ENCODE assay signal across 8 cellular contexts in genomic region chr15:72116680-72117447, GRCh38. TPM values are rescaled to one million over a fixed set of nuclear protein-coding genes. Genes with fewer than 3 reads are reported as not detected.
DNase-seq lines count a peak whose midpoint lies in the region; ATAC-seq and TF ChIP-seq lines count a peak whose summit lies in the region.

No MANE protein-coding gene starts in this region.

- H3K27ac ChIP-seq in OCI-LY7 (ENCODE audit: low read depth, low read length, poor library complexity, severe bottlenecking) (peak overlapping the region; percentile 71), mammary epithelial cell (ENCODE audit: insufficient read depth, low read depth, low read length) (peak overlapping the region; percentile 77), smooth muscle cell (ENCODE audit: low read depth) (peak overlapping the region; percentile 98)

- no TSS peak for BruUV-seq in OCI-LY7 (replicated peaks; lab: Mats Ljungman, UMichigan)
- BruUV-seq in mammary epithelial cell (replicated peaks; lab: Mats Ljungman, UMichigan), result no TSS peak

- under 1% methylated on average over 13 of the region's 23 CpGs for WGBS in mammary epithelial cell (ENCODE audit: low coverage, missing lambda C conversion rate)
- WGBS in smooth muscle cell (ENCODE audit: low lambda C conversion rate), result 5% methylated on average over 23 of the region's 23 CpGs

- ATAC-seq in GM21619 (IDR thresholded peaks at IDR 0.05; ENCODE audit: unreplicated experiment) (peak; percentile 9), HG02623 (IDR thresholded peaks at IDR 0.05; ENCODE audit: unreplicated experiment) (no peak)

- POLR2A ChIA-PET in OCI-LY7 (lab: Charles Lee), result interaction anchor here (0.6 to 2.2 kb wide), 4 partner anchors 9 to 74 kb away, joined by 3 to 9 read pairs (median 7); no protein-coding TSS in a partner anchor

- dilution Hi-C loops in mammary epithelial cell (cut with HindIII; ENCODE audit: low sequenced_read_pairs), result no loop called here

- H3K36me3 ChIP-seq in OCI-LY7 (ENCODE audit: insufficient read depth, low read length) (no peaks in the 10 kb centered on the region), mammary epithelial cell (ENCODE audit: insufficient read depth, low read length) (no peaks in the 10 kb centered on the region), smooth muscle cell (ENCODE audit: low read depth) (no peaks in the 10 kb centered on the region)

- H4K20me1 ChIP-seq in OCI-LY7 (ENCODE audit: insufficient read depth, low read length), result peaks cover 16% of the 10 kb centered on the region; the same call in 1 of the 2 replicates
- H4K20me1 ChIP-seq in mammary epithelial cell (ENCODE audit: insufficient read depth, low read length), result no peaks in the 10 kb centered on the region
- H4K20me1 ChIP-seq in smooth muscle cell (ENCODE audit: low read depth), result peaks cover 45% of the 10 kb centered on the region

- peaks cover 6% of the 10 kb centered on the region for H3F3A ChIP-seq in smooth muscle cell (ENCODE audit: low read depth)

- peak overlapping the region; percentile 94 for H3K4me2 ChIP-seq in OCI-LY7 (ENCODE audit: low read length)
- H3K4me2 ChIP-seq in mammary epithelial cell (ENCODE audit: insufficient read depth, low read depth, low read length), result peak overlapping the region; percentile 83
- H3K4me2 ChIP-seq in smooth muscle cell, result peak overlapping the region; percentile 88

- CTCF ChIA-PET in OCI-LY7 (lab: Charles Lee; ENCODE audit: unreplicated experiment), result interaction anchor here (0.6 to 0.9 kb wide), 2 partner anchors 13 to 135 kb away, joined by 3 to 4 read pairs; no protein-coding TSS in a partner anchor
- CTCF ChIA-PET in mammary epithelial cell (lab: Charles Lee; ENCODE audit: low non-redundant PET), result no interaction called here

- in situ Hi-C loops in mammary epithelial cell (cut with MboI; ENCODE audit: low sequenced_read_pairs in 2 of 2), result no loop called here

- peak overlapping the region; percentile 58; the same call in 1 of the 2 replicates for H2AFZ ChIP-seq in OCI-LY7 (ENCODE audit: low read length)
- H2AFZ ChIP-seq in mammary epithelial cell (ENCODE audit: low read depth, low read length), result peak overlapping the region; percentile 94
- peak overlapping the region; percentile 88 for H2AFZ ChIP-seq in smooth muscle cell (ENCODE audit: low read depth)

- peaks cover 20% of the 10 kb centered on the region for H3K4me1 ChIP-seq in OCI-LY7 (ENCODE audit: insufficient read depth, low read length, poor library complexity, severe bottlenecking)
- peaks cover 3% of the 10 kb centered on the region for H3K4me1 ChIP-seq in mammary epithelial cell (ENCODE audit: insufficient read depth, low read length)
- peaks cover 13% of the 10 kb centered on the region for H3K4me1 ChIP-seq in smooth muscle cell (ENCODE audit: low read depth)

- peak; percentile 21 for DNase-seq in COLO668 (lab: John Stamatoyannopoulos, UW; ENCODE audit: unreplicated experiment)
- DNase-seq in OCI-LY7 (ENCODE audit: low spot score), result peak; percentile 20
- DNase-seq in mammary epithelial cell, result peak; percentile 19
- peak; percentile 36 for DNase-seq in iris pigment epithelial cell (ENCODE audit: low read depth)
- no peak for DNase-seq in smooth muscle cell (lab: John Stamatoyannopoulos, UW; ENCODE audit: unreplicated experiment)
- no peak for DNase-seq in DMS79 (lab: John Stamatoyannopoulos, UW)

- H3K27me3 ChIP-seq in mammary epithelial cell (ENCODE audit: insufficient read depth, low read length) (no peaks in the 10 kb centered on the region), smooth muscle cell (ENCODE audit: low read depth) (no peaks in the 10 kb centered on the region)

- H3K4me3 ChIP-seq in OCI-LY7 (ENCODE audit: low read depth, low read length, poor library complexity, severe bottlenecking), result peak overlapping the region; percentile 79
- H3K4me3 ChIP-seq in mammary epithelial cell (replicated peaks in 1 of 3; ENCODE audit: insufficient read depth in 1 of 3, low read depth in 2 of 3, low read length in 3 of 3), result peak overlapping the region; percentile 79 to 98 (median 93)
- peak overlapping the region; percentile 86 for H3K4me3 ChIP-seq in smooth muscle cell

- peak overlapping the region; percentile 93 for H3K9ac ChIP-seq in mammary epithelial cell (ENCODE audit: insufficient read depth, low read length)
- H3K9ac ChIP-seq in smooth muscle cell (ENCODE audit: low read depth), result peak overlapping the region; percentile 71

- H3K9me3 ChIP-seq in OCI-LY7 (ENCODE audit: low read length), result no peaks in the 10 kb centered on the region
- H3K9me3 ChIP-seq in mammary epithelial cell (replicated peaks; ENCODE audit: insufficient read depth, low read length), result no peaks in the 10 kb centered on the region
- no peaks in the 10 kb centered on the region for H3K9me3 ChIP-seq in smooth muscle cell (replicated peaks; ENCODE audit: low read depth)

- TF ChIP-seq CTCF in OCI-LY7 (conservative IDR thresholded peaks at IDR 0.05; ENCODE audit: low read length), result no peak
- TF ChIP-seq CTCF in mammary epithelial cell (conservative IDR thresholded peaks at IDR 0.05 in 1 of 2, IDR thresholded peaks at IDR 0.05 in 1 of 2; ENCODE audit: extremely low read depth in 1 of 2, insufficient read depth in 1 of 2, low read depth in 1 of 2, low read length in 2 of 2), result no peak
- no peak for TF ChIP-seq CTCF in smooth muscle cell (IDR thresholded peaks at IDR 0.05; ENCODE audit: borderline replicate concordance, insufficient read depth, poor library complexity, severe bottlenecking)

- H3K79me2 ChIP-seq in OCI-LY7 (ENCODE audit: insufficient read depth, low read depth, low read length) (peaks cover 54% of the 10 kb centered on the region), mammary epithelial cell (ENCODE audit: insufficient read depth, low read length) (peaks cover 51% of the 10 kb centered on the region), smooth muscle cell (ENCODE audit: low read depth) (peaks cover 49% of the 10 kb centered on the region)

- intact Hi-C loops in OCI-LY7 (cut with micrococcal nuclease; ENCODE audit: unreplicated experiment) (loop anchor here (1.0 to 5.0 kb wide), 4 partner anchors 41 to 155 kb away; partner anchors contain the start of gene PARP6), mammary epithelial cell (cut with micrococcal nuclease) (loop anchor here (1.0 to 10.0 kb wide), 2 partner anchors 39 to 192 kb away; no protein-coding TSS in a partner anchor)

- no peaks in the 10 kb centered on the region for H3K9me2 ChIP-seq in OCI-LY7 (ENCODE audit: insufficient read depth, low read length)

RNA-seq across cellular contexts. Expression of gene MYO9A, which starts 1.1 kb away (rescaled TPM):
- 26.2 and 26.4 TPM in 2 replicates for total RNA-seq in OCI-LY7 (2014; rRNA removed; shearing (Covaris generic))
- 119 and 125 TPM in 2 replicates for total RNA-seq in OCI-LY7 (2022)
- total RNA-seq in mammary epithelial cell, result 10 to 100 TPM; 43.2 to 55.2 TPM
- polyA plus RNA-seq in mammary epithelial cell, result 8.7 TPM
- polyA minus RNA-seq in mammary epithelial cell, result 187 TPM
- 36.9 and 41.9 TPM in 2 replicates for total RNA-seq in smooth muscle cell
- 10.7 and 15.0 TPM in 2 replicates for polyA plus RNA-seq in smooth muscle cell

RNA-seq across cellular contexts. Expression of gene SENP8, which starts 1.3 kb away (rescaled TPM):
- total RNA-seq in OCI-LY7 (2014; rRNA removed; shearing (Covaris generic)), result 0.69 and 2.8 TPM in 2 replicates
- 3.9 and 4.6 TPM in 2 replicates for total RNA-seq in OCI-LY7 (2022)
- total RNA-seq in mammary epithelial cell, result 1 to 10 TPM; 2.7 to 4.0 TPM
- polyA plus RNA-seq in mammary epithelial cell, result 2.0 TPM
- polyA minus RNA-seq in mammary epithelial cell, result not detected
- total RNA-seq in smooth muscle cell, result 1.0 and 4.0 TPM in 2 replicates
- polyA plus RNA-seq in smooth muscle cell, result 2.3 and 2.8 TPM in 2 replicates

Comparison
In these comparisons a context has a peak if more than half of its experiments do, and no peak if none do; other contexts are left out.
1. DNase-seq: peak in COLO668 (single experiment), OCI-LY7 (single experiment), mammary epithelial cell (single experiment) and iris pigment epithelial cell (single experiment); none in smooth muscle cell (single experiment) and DMS79 (single experiment).
2. Peak in every context shown above with its lines, with median percentiles within 50 percentile points of each other: H2AFZ ChIP-seq, H3K27ac ChIP-seq, H3K4me2 ChIP-seq and H3K4me3 ChIP-seq.